In genomic region chr9:113620377-113621161, GRCh38 we compare ENCODE assay signal across 8 cellular contexts.
DNase-seq lines count a peak whose midpoint lies in the region; ATAC-seq and TF ChIP-seq lines count a peak whose summit lies in the region.

No MANE protein-coding gene starts in this region.

- H3K4me3 ChIP-seq in AG10803 (ENCODE audit: low read length) (peak overlapping the region; percentile 27), rectal smooth muscle tissue (ENCODE audit: low read length) (no peak overlapping the region), WERI-Rb-1 (ENCODE audit: low read depth, low read length) (no peak overlapping the region)

- peaks cover 91% of the 10 kb centered on the region for H3K4me1 Mint-ChIP-seq in HFFc6 (ENCODE audit: low read depth)
- peaks cover 58% of the 10 kb centered on the region for H3K4me1 Mint-ChIP-seq in activated T-helper 1 cell treated with anti-CD3 and anti-CD28 coated beads, Interleukin-12 subunit alpha, Interleukin-12 subunit beta, Interleukin-2, Interleukin-4 antibody, amounts not matched to agents 30 ng/mL and 10 ng/mL and 1 ng/mL, durations not matched to agents 14 hours and 24 hours and 36 hours (ENCODE audit: low read depth)

- H3K4me1 ChIP-seq in rectal smooth muscle tissue (ENCODE audit: control insufficient read depth, insufficient read depth, low read length): peaks cover 21% of the 10 kb centered on the region

- H3K9ac ChIP-seq in rectal smooth muscle tissue (ENCODE audit: low read length): no peak overlapping the region

- H3K9me3 Mint-ChIP-seq in HFFc6: no peaks in the 10 kb centered on the region
- no peaks in the 10 kb centered on the region for H3K9me3 Mint-ChIP-seq in activated T-helper 1 cell treated with anti-CD3 and anti-CD28 coated beads, Interleukin-12 subunit alpha, Interleukin-12 subunit beta, Interleukin-2, Interleukin-4 antibody, amounts not matched to agents 30 ng/mL and 10 ng/mL and 1 ng/mL, durations not matched to agents 14 hours and 24 hours and 36 hours

- peak; percentile 72 for ATAC-seq in Right ventricle myocardium superior (ENCODE audit: poor library complexity)
- no peak for ATAC-seq in HG03457 (IDR thresholded peaks at IDR 0.05; ENCODE audit: unreplicated experiment)

- H3K27me3 ChIP-seq in rectal smooth muscle tissue (ENCODE audit: control insufficient read depth, insufficient read depth, low read length): no peaks in the 10 kb centered on the region
- no peaks in the 10 kb centered on the region for H3K27me3 ChIP-seq in WERI-Rb-1 (ENCODE audit: insufficient read depth, low read depth, severe bottlenecking)

- peak overlapping the region; percentile 83 for H3K4me3 Mint-ChIP-seq in HFFc6
- H3K4me3 Mint-ChIP-seq in activated T-helper 1 cell treated with anti-CD3 and anti-CD28 coated beads, Interleukin-12 subunit alpha, Interleukin-12 subunit beta, Interleukin-2, Interleukin-4 antibody, amounts not matched to agents 30 ng/mL and 10 ng/mL and 1 ng/mL, durations not matched to agents 14 hours and 24 hours and 36 hours: peak overlapping the region; percentile 15

- H3K36me3 Mint-ChIP-seq in HFFc6 (ENCODE audit: low read depth): no peaks in the 10 kb centered on the region; the same call in 1 of the 2 replicates
- H3K36me3 Mint-ChIP-seq in activated T-helper 1 cell treated with anti-CD3 and anti-CD28 coated beads, Interleukin-12 subunit alpha, Interleukin-12 subunit beta, Interleukin-2, Interleukin-4 antibody, amounts not matched to agents 30 ng/mL and 10 ng/mL and 1 ng/mL, durations not matched to agents 14 hours and 24 hours and 36 hours (ENCODE audit: low read depth): no peaks in the 10 kb centered on the region

- H3K36me3 ChIP-seq in rectal smooth muscle tissue (ENCODE audit: control insufficient read depth, insufficient read depth, low read length) (no peaks in the 10 kb centered on the region), WERI-Rb-1 (no peaks in the 10 kb centered on the region)

- DNase-seq in AG10803 (ENCODE audit: low read depth) (peak; percentile 95), HFFc6 (peak; percentile 86), Right ventricle myocardium superior (peak; percentile 66), pons (ENCODE audit: low spot score) (no peak), WERI-Rb-1 (no peak)
- DNase-seq in activated T-helper 1 cell treated with anti-CD3 and anti-CD28 coated beads, Interleukin-12 subunit alpha, Interleukin-12 subunit beta, Interleukin-2, Interleukin-4 antibody, amounts not matched to agents 30 ng/mL and 10 ng/mL and 1 ng/mL, durations not matched to agents 14 hours and 24 hours and 36 hours (ENCODE audit: low spot score): no peak

- H3K27ac ChIP-seq in rectal smooth muscle tissue (ENCODE audit: low read depth, low read length) (peak overlapping the region; percentile 79), WERI-Rb-1 (no peak overlapping the region)

- intact Hi-C loops in activated T-helper 1 cell treated with anti-CD3 and anti-CD28 coated beads, Interleukin-12 subunit alpha, Interleukin-12 subunit beta, Interleukin-2, Interleukin-4 antibody, amounts not matched to agents 30 ng/mL and 10 ng/mL and 1 ng/mL, durations not matched to agents 14 hours and 24 hours and 36 hours (cut with micrococcal nuclease): no loop called here
- intact Hi-C loops in Right ventricle myocardium superior (cut with DNase I): no loop called here

- H3K9me3 ChIP-seq in WERI-Rb-1 (ENCODE audit: severe bottlenecking): no peaks in the 10 kb centered on the region

- TF ChIP-seq CTCF in AG10803 (conservative IDR thresholded peaks at IDR 0.05; ENCODE audit: low read length) (no peak), HFFc6 (IDR thresholded peaks at IDR 0.05) (no peak), WERI-Rb-1 (IDR thresholded peaks at IDR 0.05; ENCODE audit: low read depth, low read length) (no peak)

- H3K27ac Mint-ChIP-seq in HFFc6: peak overlapping the region; percentile 100
- H3K27ac Mint-ChIP-seq in activated T-helper 1 cell treated with anti-CD3 and anti-CD28 coated beads, Interleukin-12 subunit alpha, Interleukin-12 subunit beta, Interleukin-2, Interleukin-4 antibody, amounts not matched to agents 30 ng/mL and 10 ng/mL and 1 ng/mL, durations not matched to agents 14 hours and 24 hours and 36 hours: peak overlapping the region; percentile 70

- H3K27me3 Mint-ChIP-seq in HFFc6 (ENCODE audit: insufficient read depth): peaks cover 2% of the 10 kb centered on the region; the same call in 1 of the 2 replicates
- peaks cover 2% of the 10 kb centered on the region for H3K27me3 Mint-ChIP-seq in activated T-helper 1 cell treated with anti-CD3 and anti-CD28 coated beads, Interleukin-12 subunit alpha, Interleukin-12 subunit beta, Interleukin-2, Interleukin-4 antibody, amounts not matched to agents 30 ng/mL and 10 ng/mL and 1 ng/mL, durations not matched to agents 14 hours and 24 hours and 36 hours (ENCODE audit: insufficient read depth)

Comparison
In these comparisons a context has a peak if more than half of its experiments do, and no peak if none do; other contexts are left out.
1. DNase-seq: peak in AG10803 (single experiment), HFFc6 (single experiment) and Right ventricle myocardium superior (single experiment); none in activated T-helper 1 cell treated with anti-CD3 and anti-CD28 coated beads, Interleukin-12 subunit alpha, Interleukin-12 subunit beta, Interleukin-2, Interleukin-4 antibody, amounts not matched to agents 30 ng/mL and 10 ng/mL and 1 ng/mL, durations not matched to agents 14 hours and 24 hours and 36 hours (single experiment), pons (single experiment) and WERI-Rb-1 (single experiment).